ENCODE assay signal across 8 cellular contexts in the genomic region with DNA sequence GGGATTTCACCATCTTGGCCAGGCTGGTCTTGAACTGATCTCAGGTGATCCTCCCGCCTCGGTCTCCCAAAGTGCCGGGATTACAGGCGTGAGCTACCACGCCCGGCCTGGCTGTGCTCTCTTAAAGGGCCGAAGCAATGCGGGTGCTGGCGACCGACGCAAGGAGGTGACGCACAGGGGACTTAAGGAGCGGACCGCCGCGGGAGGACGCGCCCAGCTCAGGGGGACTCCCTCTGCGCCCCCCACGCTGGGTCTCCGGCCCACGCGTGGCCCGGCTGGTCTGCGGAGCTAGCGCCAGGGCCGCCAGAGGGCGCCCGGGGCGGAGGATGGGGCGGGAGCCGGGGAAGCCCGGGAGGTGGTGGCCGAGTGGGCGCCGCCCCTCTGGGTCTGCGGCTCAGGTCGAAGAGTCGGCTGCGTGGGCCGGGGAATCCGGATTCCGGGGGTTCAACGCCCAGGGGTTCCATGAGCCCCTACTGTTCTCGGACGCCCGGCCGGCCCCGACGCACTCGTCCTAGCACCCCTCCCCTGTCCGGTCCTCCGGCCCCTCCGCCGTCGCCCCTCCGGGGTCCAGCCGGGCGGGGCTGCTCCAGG. TPM values are rescaled to one million over a fixed set of nuclear protein-coding genes. Genes with fewer than 3 reads are reported as not detected.
DNase-seq lines count a peak whose midpoint lies in the region; ATAC-seq and TF ChIP-seq lines count a peak whose summit lies in the region.

No MANE protein-coding gene starts in this region.

- ATAC-seq in GM21526 (IDR thresholded peaks at IDR 0.05; ENCODE audit: low FRiP score, unreplicated experiment) (peak; percentile 70), left ventricle myocardium superior (peak; percentile 95), psoas muscle (peak; percentile 85 to 94 (median 88))

- H3K27me3 ChIP-seq in adrenal gland (peaks cover 4% of the 10 kb centered on the region), psoas muscle (ENCODE audit: insufficient read depth in 3 of 3, low read length in 2 of 3) (peaks cover 0 to 18% (median 6%) of the 10 kb centered on the region in 3 donors), vagina (no peaks in the 10 kb centered on the region)

- H3K4me3 ChIP-seq in adrenal gland (peak overlapping the region in 3 of 4 donors; percentile 25 to 63 (median 43)), psoas muscle (peak overlapping the region; percentile 81), vagina (peak overlapping the region; percentile 67 to 85)

- peaks cover 29% of the 10 kb centered on the region for H3K27me3 Mint-ChIP-seq in IgD-negative memory B cell

- intact Hi-C loops in adrenal gland (cut with DNase I) = no loop called here
- intact Hi-C loops in left ventricle myocardium superior (cut with micrococcal nuclease) = no loop called here
- intact Hi-C loops in psoas muscle (cut with DNase I) = no loop called here
- intact Hi-C loops in vagina (cut with DNase I) = no loop called here

- DNase-seq in DMS53 (lab: John Stamatoyannopoulos, UW) (peak; percentile 87), T follicular helper cell (ENCODE audit: low read depth) (peak; percentile 28), adrenal gland (peak; percentile 44 to 71 (median 68)), left ventricle myocardium superior (peak; percentile 90), psoas muscle (peak; percentile 77 to 84), vagina (ENCODE audit: extremely low spot score in 2 of 2) (no peak)

- 0 to 1% (median 0%) methylated on average over 6 to 59 of the region's 59 CpGs; no CpG with 5 or more reads in 1 of the 4 donors for WGBS in adrenal gland, 4 donors
- WGBS in psoas muscle, 3 donors = 0 to 1% (median 0%) methylated on average over 23 to 59 of the region's 59 CpGs

- H3K4me1 Mint-ChIP-seq in IgD-negative memory B cell = peaks cover 0 to 3% (median 2%) of the 10 kb centered on the region in 3 donors

- TF ChIP-seq CTCF in adrenal gland (IDR thresholded peaks at IDR 0.05) = peak; percentile 42 to 80 (median 60)
- peak; percentile 82 for TF ChIP-seq CTCF in psoas muscle (IDR thresholded peaks at IDR 0.05)
- TF ChIP-seq CTCF in vagina (IDR thresholded peaks at IDR 0.05) = peak; percentile 58 to 79 (median 70)

- H3K9me3 Mint-ChIP-seq in IgD-negative memory B cell = no peaks in the 10 kb centered on the region

- no peaks in the 10 kb centered on the region for H3K36me3 Mint-ChIP-seq in IgD-negative memory B cell

- H3K4me1 ChIP-seq in adrenal gland (replicated peaks in 1 of 2) (peaks cover 0 to 13% of the 10 kb centered on the region in 2 donors), psoas muscle (peaks cover 12% of the 10 kb centered on the region), vagina (peaks cover 27% of the 10 kb centered on the region)

- H3K9me3 ChIP-seq in adrenal gland (replicated peaks in 1 of 3) (no peaks in the 10 kb centered on the region), psoas muscle (no peaks in the 10 kb centered on the region), vagina (no peaks in the 10 kb centered on the region)

- TF ChIP-seq POLR2A in adrenal gland (IDR thresholded peaks at IDR 0.05) (no peak), vagina (IDR thresholded peaks at IDR 0.05) (no peak)

- peak overlapping the region; percentile 75 to 93 (median 83) for H3K4me3 Mint-ChIP-seq in IgD-negative memory B cell

- no peaks in the 10 kb centered on the region for H3K36me3 ChIP-seq in adrenal gland (replicated peaks in 1 of 2)
- H3K36me3 ChIP-seq in psoas muscle (ENCODE audit: insufficient read depth in 1 of 2, low read depth in 1 of 2) = no peaks in the 10 kb centered on the region
- no peaks in the 10 kb centered on the region for H3K36me3 ChIP-seq in vagina

- peak overlapping the region in 2 of 5 donors; percentile 16 to 55 for H3K27ac ChIP-seq in adrenal gland
- peak overlapping the region; percentile 25 for H3K27ac ChIP-seq in psoas muscle
- H3K27ac ChIP-seq in vagina = peak overlapping the region; percentile 94

- H3K27ac Mint-ChIP-seq in IgD-negative memory B cell = no peak overlapping the region

RNA-seq across cellular contexts. Expression of gene CERCAM, which starts 0.5 kb away (rescaled TPM):
- polyA plus RNA-seq in IgD-negative memory B cell (0.34 TPM), adrenal gland (10 to 100 TPM in 2 of 3 donors, 1 to 10 TPM in 1; 5.1 to 34.2 (median 16.2) TPM), psoas muscle (1 to 10 TPM; 1.7 to 2.5 (median 2.3) TPM)
- total RNA-seq in adrenal gland (10 to 100 TPM; 14.4 to 43.5 (median 18.0) TPM), left ventricle myocardium superior (7.0 TPM), psoas muscle (1 to 10 TPM; 2.2 to 6.5 (median 4.0) TPM), vagina (36.1 TPM)

RNA-seq across cellular contexts. Expression of gene ODF2, which starts 35.7 kb away (rescaled TPM):
- polyA plus RNA-seq in IgD-negative memory B cell (25.2 TPM), adrenal gland (10 to 100 TPM; 16.6 to 21.6 (median 19.6) TPM), psoas muscle (10 to 100 TPM in 2 of 3 donors, 1 to 10 TPM in 1; 9.6 to 20.5 (median 14.2) TPM)
- total RNA-seq in adrenal gland (10 to 100 TPM; 10.2 to 18.3 (median 14.0) TPM), left ventricle myocardium superior (15.3 TPM), psoas muscle (10 to 100 TPM in 1 of 4 donors, 1 to 10 TPM in 3; 6.7 to 12.3 (median 7.4) TPM), vagina (18.9 TPM)

RNA-seq across cellular contexts. Expression of gene URM1, which starts 49.0 kb away (rescaled TPM):
- polyA plus RNA-seq in IgD-negative memory B cell (53.9 TPM), adrenal gland (10 to 100 TPM; 22.8 to 40.2 (median 27.0) TPM), psoas muscle (100 to 1,000 TPM in 1 of 3 donors, 10 to 100 TPM in 2; 57.9 to 111 (median 88.1) TPM)
- total RNA-seq in adrenal gland (10 to 100 TPM; 34.7 to 73.5 (median 47.0) TPM), left ventricle myocardium superior (51.6 TPM), psoas muscle (10 to 100 TPM; 34.5 to 58.7 (median 52.3) TPM), vagina (15.2 TPM)

Comparison
In these comparisons a context has a peak if more than half of its experiments do, and no peak if none do; other contexts are left out.
1. DNase-seq: peak in DMS53 (single experiment), T follicular helper cell (single experiment), adrenal gland (7 of 7), left ventricle myocardium superior (single experiment) and psoas muscle (2 of 2); none in vagina (0 of 2).
2. Peak in every context shown above with its lines, with median percentiles within 50 percentile points of each other: ATAC-seq, H3K4me3 ChIP-seq and CTCF ChIP-seq.